28 cellular contexts compared by ENCODE assay signal in the genomic region with DNA sequence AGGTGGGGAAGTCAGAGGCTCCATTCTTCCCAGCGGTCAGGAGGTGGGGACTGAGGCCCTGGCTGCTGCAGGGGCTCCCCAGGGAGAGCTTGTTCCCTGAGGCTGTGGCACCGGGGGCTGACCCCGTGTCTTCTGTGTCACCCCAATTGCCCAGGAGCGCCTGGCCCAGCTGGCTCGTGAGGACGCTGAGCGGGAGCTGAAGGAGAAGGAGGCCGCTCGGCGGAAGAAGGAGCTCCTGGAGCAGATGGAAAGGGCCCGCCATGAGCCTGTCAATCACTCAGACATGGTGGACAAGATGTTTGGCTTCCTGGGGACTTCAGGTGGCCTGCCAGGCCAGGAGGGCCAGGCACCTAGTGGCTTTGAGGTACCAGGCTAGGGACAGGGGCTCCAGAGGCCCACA. TPM values are rescaled to one million over a fixed set of nuclear protein-coding genes. Genes with fewer than 3 reads are reported as not detected.
"Had no signal": no experiment of that assay in that cellular context is flagged by ENCODE, and none has a peak within 500 bp of the region (broad histone marks: within the 10 kb centered on the region; RNA-seq: fewer than 3 reads in every experiment).

No MANE protein-coding gene starts in this region.

- DNase-seq: hypothalamus; immature natural killer cell; midbrain; naive thymus-derived CD4-positive, alpha-beta T cell; nucleus accumbens; retina; stimulated activated CD4-positive, alpha-beta T cell treated with anti-CD3 and anti-CD28 coated beads, Interleukin-12 subunit alpha, Interleukin-12 subunit beta, amount 100 ng/mL, for 4 hours; stimulated activated CD4-positive, alpha-beta T cell treated with anti-CD3 and anti-CD28 coated beads, Interleukin-15, amount 100 ng/mL, for 24 hours; stimulated activated CD4-positive, alpha-beta T cell treated with anti-CD3 and anti-CD28 coated beads, Interleukin-2, amount 100 ng/mL, for 24 hours; stimulated activated CD4-positive, alpha-beta T cell treated with anti-CD3 and anti-CD28 coated beads, Interleukin-4, amount 100 ng/mL, for 1 hour; stimulated activated naive B cell treated with anti-CD40 and anti-IgM and Interleukin-4, amounts not matched to agents 10 μg/mL and 1 μg/mL and 100 μg/mL, for 72 hours; stimulated activated naive CD8-positive, alpha-beta T cell treated with anti-CD3 and anti-CD28 coated beads, Interleukin-15, Interleukin-2, amounts not matched to agents 100 U/mL and 50 U/mL, for 24 hours; stomach; testis; thyroid gland; transverse colon had no signal

- H3K36me3 Mint-ChIP-seq: memory B cell; naive thymus-derived CD4-positive, alpha-beta T cell; natural killer cell treated with Interleukin-12 subunit alpha and Interleukin-12 subunit beta and Interleukin-15 and Interleukin-18, amount 100 ng/mL, for 72 hours; stimulated activated naive B cell treated with anti-CD40 and anti-IgM and Interleukin-4, amounts not matched to agents 10 μg/mL and 1 μg/mL and 100 μg/mL, for 72 hours had no signal

- H3K9me3 Mint-ChIP-seq: natural killer cell treated with Interleukin-12 subunit alpha and Interleukin-12 subunit beta and Interleukin-15 and Interleukin-18, amount 100 ng/mL, for 72 hours had no signal

- H3K27me3 ChIP-seq: pancreas, stomach, testis, thyroid gland, transverse colon, upper lobe of left lung, vagina had no signal

- H3K4me1 ChIP-seq: pancreas, prostate gland, stomach, testis, thyroid gland, transverse colon, vagina had no signal

- H3K36me3 ChIP-seq: pancreas, prostate gland, stomach, thyroid gland, transverse colon, upper lobe of left lung, vagina had no signal

- H3K4me1 Mint-ChIP-seq: immature natural killer cell; naive thymus-derived CD4-positive, alpha-beta T cell had no signal

- H3K27ac ChIP-seq: pancreas, prostate gland, skin epidermis, stomach, testis, thyroid gland, transverse colon, upper lobe of left lung, vagina had no signal

- H3K9me3 ChIP-seq: mucosa of descending colon, pancreas, prostate gland, stomach, testis, thyroid gland, transverse colon, upper lobe of left lung, vagina had no signal

- H3K27me3 Mint-ChIP-seq: natural killer cell treated with Interleukin-12 subunit alpha and Interleukin-12 subunit beta and Interleukin-15 and Interleukin-18, amount 100 ng/mL, for 72 hours had no signal

- FAIRE-seq: islet of Langerhans, pancreas had no signal

- H3K27ac Mint-ChIP-seq: immature natural killer cell; memory B cell; naive thymus-derived CD4-positive, alpha-beta T cell; natural killer cell treated with Interleukin-12 subunit alpha and Interleukin-12 subunit beta and Interleukin-15 and Interleukin-18, amount 100 ng/mL, for 72 hours; stimulated activated naive B cell treated with anti-CD40 and anti-IgM and Interleukin-4, amounts not matched to agents 10 μg/mL and 1 μg/mL and 100 μg/mL, for 72 hours had no signal

- H3K4me3 ChIP-seq: mucosa of descending colon, pancreas, prostate gland, skin epidermis, stomach, testis, thyroid gland, transverse colon, upper lobe of left lung, vagina had no signal

- H3K4me3 Mint-ChIP-seq: immature natural killer cell; memory B cell; naive thymus-derived CD4-positive, alpha-beta T cell; natural killer cell treated with Interleukin-12 subunit alpha and Interleukin-12 subunit beta and Interleukin-15 and Interleukin-18, amount 100 ng/mL, for 72 hours; stimulated activated naive B cell treated with anti-CD40 and anti-IgM and Interleukin-4, amounts not matched to agents 10 μg/mL and 1 μg/mL and 100 μg/mL, for 72 hours had no signal

- ATAC-seq: left lobe of liver; mucosa of descending colon; naive thymus-derived CD4-positive, alpha-beta T cell; natural killer cell treated with Interleukin-12 subunit alpha and Interleukin-12 subunit beta and Interleukin-15 and Interleukin-18, amount 100 ng/mL, for 72 hours; pancreas; right cardiac atrium; sciatic nerve; stimulated activated naive B cell treated with anti-CD40 and anti-IgM and Interleukin-4, amounts not matched to agents 10 μg/mL and 1 μg/mL and 100 μg/mL, for 72 hours; stimulated activated naive CD8-positive, alpha-beta T cell treated with anti-CD3 and anti-CD28 coated beads, Interleukin-15, Interleukin-2, amounts not matched to agents 100 U/mL and 50 U/mL, for 24 hours had no signal

RNA-seq across cellular contexts. Expression of gene MYO7A, which starts 53.2 kb away (rescaled TPM):
- polyA plus RNA-seq: naive thymus-derived CD4-positive, alpha-beta T cell had no signal
